ENCODE assay signal across 31 cellular contexts in genomic region chr1:81021134-81021533, GRCh38.
DNase-seq lines count a peak whose midpoint lies in the region; ATAC-seq and TF ChIP-seq lines count a peak whose summit lies in the region.
"Had no signal": no experiment of that assay in that cellular context is flagged by ENCODE, and none has a peak within 500 bp of the region (broad histone marks: within the 10 kb centered on the region; RNA-seq: fewer than 3 reads in every experiment).

No MANE protein-coding gene starts in this region.

- POLR2A ChIA-PET in AG04449 (lab: Yijun Ruan, JAX): no interaction called here
- POLR2A ChIA-PET in HEK293 (lab: Yijun Ruan, JAX): no interaction called here

- ATAC-seq in HG03565 (IDR thresholded peaks at IDR 0.05; ENCODE audit: unreplicated experiment): no peak
- no peak for ATAC-seq in stimulated activated memory B cell treated with anti-CD40 and anti-IgM and Interleukin-4, amounts not matched to agents 10 μg/mL and 1 μg/mL and 100 μg/mL, for 72 hours
- ATAC-seq: activated CD8-positive, alpha-beta T cell treated with anti-CD3 and anti-CD28 coated beads, Interleukin-2, amount 10 ng/mL, durations not matched to agents 7 days and 5 days; activated naive CD4-positive, alpha-beta T cell treated with anti-CD3 and anti-CD28 coated beads, Interleukin-2, amount 50 U/mL, for 72 hours; effector memory CD8-positive, alpha-beta T cell; GM12878; left lobe of liver had no signal

- H3K36me3 ChIP-seq in HEK293 (ENCODE audit: control insufficient read depth in 2 of 2, insufficient read depth in 1 of 2, low read length in 2 of 2): no peaks in the 10 kb centered on the region
- H3K36me3 ChIP-seq: BLaER1, HAP-1, right atrium auricular region, thyroid gland, uterus had no signal

- H3K9me3 ChIP-seq in HEK293 (ENCODE audit: control insufficient read depth, insufficient read depth, low read depth, low read length): no peaks in the 10 kb centered on the region
- H3K9me3 ChIP-seq: BLaER1, right atrium auricular region, thyroid gland, uterus had no signal

- no peak overlapping the region for H3K4me3 Mint-ChIP-seq in stimulated activated memory B cell treated with anti-CD40 and anti-IgM and Interleukin-4, amounts not matched to agents 10 μg/mL and 1 μg/mL and 100 μg/mL, for 72 hours
- H3K4me3 Mint-ChIP-seq: activated CD8-positive, alpha-beta T cell treated with anti-CD3 and anti-CD28 coated beads, Interleukin-2, amount 10 ng/mL, durations not matched to agents 7 days and 5 days; effector memory CD8-positive, alpha-beta T cell; stimulated activated naive CD8-positive, alpha-beta T cell treated with anti-CD3 and anti-CD28 coated beads, Interleukin-15, Interleukin-2, amounts not matched to agents 100 ng/mL and 50 ng/mL, for 24 hours; T-helper 2 cell treated with Interferon-gamma antibody and Interleukin-4, amounts not matched to agents 5 μg/mL and 100 μg/mL, for 36 hours had no signal

- H3K4me1 ChIP-seq in HEK293 (ENCODE audit: control insufficient read depth, insufficient read depth, low read length): no peaks in the 10 kb centered on the region
- H3K4me1 ChIP-seq: BLaER1, right atrium auricular region, thyroid gland, uterus had no signal

- no peaks in the 10 kb centered on the region for H3K4me1 Mint-ChIP-seq in stimulated activated memory B cell treated with anti-CD40 and anti-IgM and Interleukin-4, amounts not matched to agents 10 μg/mL and 1 μg/mL and 100 μg/mL, for 72 hours

- H3K4me3 ChIP-seq in AG04449 (ENCODE audit: low read depth, low read length) (no peak overlapping the region), HEK293 (ENCODE audit: low read depth, low read length) (no peak overlapping the region), cardiac fibroblast (replicated peaks in 1 of 2; ENCODE audit: low read depth in 2 of 2, low read length in 2 of 2) (no peak overlapping the region), foreskin fibroblast (ENCODE audit: low read depth in 1 of 2, low read length in 2 of 2) (no peak overlapping the region)
- H3K4me3 ChIP-seq: BLaER1, GM12878, HAP-1, PC-9, right atrium auricular region, smooth muscle cell, thyroid gland, uterus had no signal

- peak; percentile 7 for TF ChIP-seq CTCF in AG04449 (IDR thresholded peaks at IDR 0.05; ENCODE audit: insufficient read depth, low read length, missing control alignments)
- peak; percentile 11; the same call in 1 of the 2 replicates for TF ChIP-seq CTCF in HEK293 (tag by site-specific recombination; IDR thresholded peaks at IDR 0.05)
- peak; percentile 42 for TF ChIP-seq CTCF in cardiac fibroblast (IDR thresholded peaks at IDR 0.05; ENCODE audit: low read depth, low read length)
- no peak for TF ChIP-seq CTCF in foreskin fibroblast (IDR thresholded peaks at IDR 0.05; ENCODE audit: low read depth, low read length)

- H3K27ac ChIP-seq in HEK293 (ENCODE audit: extremely low read depth, low read depth, low read length): no peak overlapping the region
- H3K27ac ChIP-seq: BLaER1, PC-9, right atrium auricular region, thyroid gland, uterus had no signal

- H3K27ac Mint-ChIP-seq in stimulated activated memory B cell treated with anti-CD40 and anti-IgM and Interleukin-4, amounts not matched to agents 10 μg/mL and 1 μg/mL and 100 μg/mL, for 72 hours: no peak overlapping the region
- H3K27ac Mint-ChIP-seq: activated CD8-positive, alpha-beta T cell treated with anti-CD3 and anti-CD28 coated beads, Interleukin-2, amount 10 ng/mL, durations not matched to agents 7 days and 5 days; activated naive CD4-positive, alpha-beta T cell treated with anti-CD3 and anti-CD28 coated beads, Interleukin-2, amount 50 U/mL, for 72 hours; effector memory CD8-positive, alpha-beta T cell; stimulated activated naive CD8-positive, alpha-beta T cell treated with anti-CD3 and anti-CD28 coated beads, Interleukin-15, Interleukin-2, amounts not matched to agents 100 ng/mL and 50 ng/mL, for 24 hours; T-helper 2 cell treated with Interferon-gamma antibody and Interleukin-4, amounts not matched to agents 5 μg/mL and 100 μg/mL, for 36 hours had no signal

- CTCF ChIA-PET in AG04449 (lab: Yijun Ruan, JAX) (no interaction called here), HEK293 (lab: Yijun Ruan, JAX) (interaction anchor here (0.6 to 0.7 kb wide), 3 partner anchors 352 to 599 kb away, joined by 3 read pairs; no protein-coding TSS in a partner anchor)

- no peaks in the 10 kb centered on the region for H3K27me3 Mint-ChIP-seq in stimulated activated memory B cell treated with anti-CD40 and anti-IgM and Interleukin-4, amounts not matched to agents 10 μg/mL and 1 μg/mL and 100 μg/mL, for 72 hours
- H3K27me3 Mint-ChIP-seq: effector memory CD8-positive, alpha-beta T cell; stimulated activated naive CD8-positive, alpha-beta T cell treated with anti-CD3 and anti-CD28 coated beads, Interleukin-15, Interleukin-2, amounts not matched to agents 100 ng/mL and 50 ng/mL, for 24 hours had no signal

- no peaks in the 10 kb centered on the region for H3K36me3 Mint-ChIP-seq in stimulated activated memory B cell treated with anti-CD40 and anti-IgM and Interleukin-4, amounts not matched to agents 10 μg/mL and 1 μg/mL and 100 μg/mL, for 72 hours
- H3K36me3 Mint-ChIP-seq: activated naive CD4-positive, alpha-beta T cell treated with anti-CD3 and anti-CD28 coated beads, Interleukin-2, amount 50 U/mL, for 72 hours had no signal

- DNase-seq in AG04449 (ENCODE audit: low read depth, low spot score) (no peak), cardiac fibroblast (ENCODE audit: low read depth in 2 of 2) (peak; percentile 42 to 64), foreskin fibroblast (peak; percentile 5 to 31), NCI-H2171 (lab: John Stamatoyannopoulos, UW) (no peak)
- DNase-seq in stimulated activated CD4-positive, alpha-beta T cell treated with anti-CD3 and anti-CD28 coated beads, Interleukin-2, amount 100 ng/mL, for 24 hours: no peak
- DNase-seq: activated CD8-positive, alpha-beta T cell treated with anti-CD3 and anti-CD28 coated beads, Interleukin-2, amount 10 ng/mL, durations not matched to agents 7 days and 5 days; anterior cingulate cortex; DMS153; effector memory CD8-positive, alpha-beta T cell; Kasumi-1; mesenchymal stem cell; NCI-H1436; NCI-H2081; NCI-H2227 treated with DMSO at 0.1 percent for 48 hours; NCI-H526 treated with DMSO at 0.1 percent for 48 hours; PC-9; SHP77; thyroid gland; uterus had no signal

- H3K9me3 Mint-ChIP-seq in stimulated activated memory B cell treated with anti-CD40 and anti-IgM and Interleukin-4, amounts not matched to agents 10 μg/mL and 1 μg/mL and 100 μg/mL, for 72 hours: peaks cover 3% of the 10 kb centered on the region

TF ChIP-seq in HEK293, 187 proteins besides CTCF, POLR2A, EP300 and RAD21:
- TF ChIP-seq AEBP2 (tag by site-specific recombination; IDR thresholded peaks at IDR 0.05; ENCODE audit: borderline replicate concordance) (no peak), ZNF571 (tag by site-specific recombination; IDR thresholded peaks at IDR 0.05) (no peak), OVOL3 (tag by site-specific recombination; IDR thresholded peaks at IDR 0.05) (no peak), ZBTB10 (tag by site-specific recombination; IDR thresholded peaks at IDR 0.05) (no peak), ZBTB7A (tag by site-specific recombination; IDR thresholded peaks at IDR 0.05; ENCODE audit: low read depth) (no peak)

Comparison
In these comparisons a context has a peak if more than half of its experiments do, and no peak if none do; other contexts are left out.
1. DNase-seq: peak in cardiac fibroblast (2 of 2) and foreskin fibroblast (2 of 2); none in AG04449 (single experiment), NCI-H2171 (single experiment) and stimulated activated CD4-positive, alpha-beta T cell treated with anti-CD3 and anti-CD28 coated beads, Interleukin-2, amount 100 ng/mL, for 24 hours (0 of 2).